Comparison of ENCODE assay signal across 23 cellular contexts in the genomic region with DNA sequence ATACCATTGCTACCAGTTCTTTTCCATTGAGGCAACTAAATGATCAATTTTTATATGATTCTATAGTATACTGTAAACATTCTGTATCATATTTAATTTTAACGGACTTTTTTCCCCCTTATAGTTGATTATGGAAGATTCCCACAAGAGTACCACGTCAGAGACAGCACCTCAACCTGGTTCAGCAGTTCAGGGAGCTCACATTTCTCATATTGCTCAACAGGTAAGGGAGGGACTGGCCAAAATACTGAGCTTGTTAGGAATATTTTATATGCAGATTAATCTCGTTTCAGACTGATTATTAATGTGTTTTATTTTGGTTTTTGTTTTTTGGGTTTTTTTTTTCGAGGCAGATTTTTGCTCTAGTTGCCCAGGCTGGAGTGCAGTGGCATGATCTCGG.
"Had no signal": no experiment of that assay in that cellular context is flagged by ENCODE, and none has a peak within 500 bp of the region (broad histone marks: within the 10 kb centered on the region; RNA-seq: fewer than 3 reads in every experiment).

No MANE protein-coding gene starts in this region.

- H3K27ac Mint-ChIP-seq: mesothelial cell of epicardium had no signal

- H3K4me1 ChIP-seq: left lung had no signal

- H3K27ac ChIP-seq: coronary artery, dorsolateral prefrontal cortex, epithelial cell of prostate, esophagus squamous epithelium, gastrocnemius medialis, heart right ventricle, left lung, lower lobe of right lung had no signal

- H3K27me3 ChIP-seq: dorsolateral prefrontal cortex, esophagus squamous epithelium, gastrocnemius medialis, heart right ventricle, left lung had no signal

- H3K4me3 Mint-ChIP-seq: mesothelial cell of epicardium, naive B cell had no signal

- H3K9me3 ChIP-seq: esophagus squamous epithelium, gastrocnemius medialis, heart right ventricle, left lung, lower lobe of right lung, mucosa of descending colon had no signal

- H3K4me3 ChIP-seq: coronary artery, dorsolateral prefrontal cortex, esophagus squamous epithelium, gastrocnemius medialis, heart right ventricle, left lung, lower lobe of right lung, mucosa of descending colon had no signal

- DNase-seq: dermis blood vessel endothelial cell; dorsolateral prefrontal cortex; effector CD4-positive, alpha-beta T cell; effector memory CD4-positive, alpha-beta T cell; erythroblast; esophagus squamous epithelium; foreskin fibroblast; foreskin melanocyte; gastrocnemius medialis; glutamatergic neuron; head of caudate nucleus; heart right ventricle; hippocampal formation; left cardiac atrium; left lung; left ventricle myocardium superior; lower lobe of right lung; mesenchymal stem cell; mucosa of descending colon; naive B cell had no signal

- H3K27me3 Mint-ChIP-seq: naive B cell had no signal
